1 cellular context compared by ENCODE assay signal in genomic region chr19:30114095-30114494, GRCh38.
TF ChIP-seq lines count a peak whose summit lies in the region.
"Not testable (repeated sequence)": the region's sequence is repeated elsewhere in the genome, so short reads cannot be mapped to it uniquely, and the experiment has no call there.

No MANE protein-coding gene starts in this region.

- H3K36me3 ChIP-seq in HEK293 (ENCODE audit: control insufficient read depth in 2 of 2, insufficient read depth in 1 of 2, low read length in 2 of 2) = not testable (repeated sequence)

- TF ChIP-seq CTCF in HEK293 (tag by site-specific recombination; IDR thresholded peaks at IDR 0.05) = not testable (repeated sequence)

- CTCF ChIA-PET in HEK293 (lab: Yijun Ruan, JAX) = interaction anchor here (0.6 to 0.8 kb wide), 2 partner anchors 28 to 553 kb away, joined by 4 to 6 read pairs; no protein-coding TSS in a partner anchor

- POLR2A ChIA-PET in HEK293 (lab: Yijun Ruan, JAX) = not testable (repeated sequence)

- H3K27ac ChIP-seq in HEK293 (ENCODE audit: extremely low read depth, low read depth, low read length) = not testable (repeated sequence)

- H3K9me3 ChIP-seq in HEK293 (ENCODE audit: control insufficient read depth, insufficient read depth, low read depth, low read length) = not testable (repeated sequence)

- H3K4me1 ChIP-seq in HEK293 (ENCODE audit: control insufficient read depth, insufficient read depth, low read length) = not testable (repeated sequence)

- not testable (repeated sequence) for H3K4me3 ChIP-seq in HEK293 (ENCODE audit: low read depth, low read length)

TF ChIP-seq in HEK293, 187 proteins besides CTCF, POLR2A, EP300 and RAD21:
- 0 out of 2 replicates have a peak, but pooled peaks have one; percentile 12 for TF ChIP-seq ZNF19 (tag by site-specific recombination; IDR thresholded peaks at IDR 0.05; ENCODE audit: low read depth)
- peak; percentile 96 for TF ChIP-seq ZNF146 (tag by site-specific recombination; IDR thresholded peaks at IDR 0.05)
